ENCODE assay signal across 1 cellular context in the genomic region with DNA sequence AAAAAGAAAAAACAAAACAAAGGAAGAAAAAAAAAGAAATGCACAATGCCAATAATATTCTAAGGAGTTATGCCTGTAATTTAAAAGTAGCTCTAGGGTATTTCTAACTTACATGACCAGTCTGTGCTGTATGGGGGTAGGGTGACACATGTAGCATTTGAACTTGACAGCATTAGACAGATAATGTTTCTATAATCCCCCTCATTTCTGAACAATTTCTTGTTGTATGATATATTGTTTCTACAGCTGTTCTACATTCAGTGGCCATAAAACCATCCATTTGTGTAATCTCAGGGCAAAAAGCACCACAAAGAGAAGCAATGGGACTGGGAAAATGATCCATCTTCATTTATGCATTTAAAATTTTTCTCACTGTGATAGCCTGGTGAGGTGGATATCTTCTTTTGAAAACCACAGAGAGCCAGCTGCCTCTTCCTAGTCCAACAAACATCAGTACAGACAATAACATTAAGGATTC.
TF ChIP-seq lines count a peak whose summit lies in the region.

No MANE protein-coding gene starts in this region.

TF ChIP-seq in SK-N-SH treated with all-trans-retinoic acid at 6 μM for 48 hours, 23 proteins besides CTCF, POLR2A, EP300 and RAD21 (continued from another document):
- TF ChIP-seq TSHZ2 (CRISPR knock-in tag; IDR thresholded peaks at IDR 0.05) (no peak), BACH2 (CRISPR knock-in tag; IDR thresholded peaks at IDR 0.05; ENCODE audit: borderline replicate concordance) (no peak), PPARA (CRISPR knock-in tag; IDR thresholded peaks at IDR 0.05; ENCODE audit: borderline replicate concordance) (no peak)
